1 cellular context compared by ENCODE assay signal in the genomic region with DNA sequence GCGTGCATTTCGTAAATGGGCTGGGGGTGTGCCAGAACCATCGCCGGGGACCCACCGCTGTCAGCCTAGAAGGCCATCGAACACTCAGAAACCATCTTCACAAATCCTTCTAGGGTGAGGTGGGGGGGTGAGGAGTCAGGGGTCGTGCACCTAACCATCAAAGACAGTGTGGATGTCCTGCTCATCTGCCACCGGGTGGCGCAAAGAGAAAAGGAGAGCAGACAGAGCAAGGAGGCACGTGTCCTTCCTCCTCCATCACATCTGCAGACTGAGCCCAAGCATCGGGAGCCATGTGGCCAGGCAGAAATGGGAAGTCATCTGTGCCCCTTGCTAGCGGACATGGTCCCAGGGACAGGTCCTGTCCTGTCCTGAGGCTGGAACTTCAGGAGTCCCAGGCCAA.
TF ChIP-seq lines count a peak whose summit lies in the region.

No MANE protein-coding gene starts in this region.

TF ChIP-seq in HepG2, 621 proteins besides CTCF, POLR2A, EP300 and RAD21 (continued from another document and continues in another):
- TF ChIP-seq ZNF574 (CRISPR knock-in tag; IDR thresholded peaks at IDR 0.05): no peak
- no peak for TF ChIP-seq SSRP1 (CRISPR knock-in tag; IDR thresholded peaks at IDR 0.05)
- no peak for TF ChIP-seq HNRNPH1 (optimal IDR thresholded peaks at IDR 0.05; ENCODE audit: low read depth, low read length)
- TF ChIP-seq TMF1 (CRISPR knock-in tag; IDR thresholded peaks at IDR 0.05; ENCODE audit: low read depth): no peak
- no peak for TF ChIP-seq ZNF772 (CRISPR knock-in tag; IDR thresholded peaks at IDR 0.05)
- TF ChIP-seq RAD51 (IDR thresholded peaks at IDR 0.05; ENCODE audit: borderline replicate concordance): 0 out of 2 replicates have a peak, but pooled peaks have one; percentile 5
- no peak for TF ChIP-seq FOXP1 (IDR thresholded peaks at IDR 0.05)
- no peak for TF ChIP-seq FOXP1 (CRISPR knock-in tag; IDR thresholded peaks at IDR 0.05)
- TF ChIP-seq ZNF773 (CRISPR knock-in tag; IDR thresholded peaks at IDR 0.05; ENCODE audit: borderline replicate concordance): no peak
- TF ChIP-seq ZUFSP (CRISPR knock-in tag; IDR thresholded peaks at IDR 0.05; ENCODE audit: borderline replicate concordance): no peak
- TF ChIP-seq, protein P1, sequence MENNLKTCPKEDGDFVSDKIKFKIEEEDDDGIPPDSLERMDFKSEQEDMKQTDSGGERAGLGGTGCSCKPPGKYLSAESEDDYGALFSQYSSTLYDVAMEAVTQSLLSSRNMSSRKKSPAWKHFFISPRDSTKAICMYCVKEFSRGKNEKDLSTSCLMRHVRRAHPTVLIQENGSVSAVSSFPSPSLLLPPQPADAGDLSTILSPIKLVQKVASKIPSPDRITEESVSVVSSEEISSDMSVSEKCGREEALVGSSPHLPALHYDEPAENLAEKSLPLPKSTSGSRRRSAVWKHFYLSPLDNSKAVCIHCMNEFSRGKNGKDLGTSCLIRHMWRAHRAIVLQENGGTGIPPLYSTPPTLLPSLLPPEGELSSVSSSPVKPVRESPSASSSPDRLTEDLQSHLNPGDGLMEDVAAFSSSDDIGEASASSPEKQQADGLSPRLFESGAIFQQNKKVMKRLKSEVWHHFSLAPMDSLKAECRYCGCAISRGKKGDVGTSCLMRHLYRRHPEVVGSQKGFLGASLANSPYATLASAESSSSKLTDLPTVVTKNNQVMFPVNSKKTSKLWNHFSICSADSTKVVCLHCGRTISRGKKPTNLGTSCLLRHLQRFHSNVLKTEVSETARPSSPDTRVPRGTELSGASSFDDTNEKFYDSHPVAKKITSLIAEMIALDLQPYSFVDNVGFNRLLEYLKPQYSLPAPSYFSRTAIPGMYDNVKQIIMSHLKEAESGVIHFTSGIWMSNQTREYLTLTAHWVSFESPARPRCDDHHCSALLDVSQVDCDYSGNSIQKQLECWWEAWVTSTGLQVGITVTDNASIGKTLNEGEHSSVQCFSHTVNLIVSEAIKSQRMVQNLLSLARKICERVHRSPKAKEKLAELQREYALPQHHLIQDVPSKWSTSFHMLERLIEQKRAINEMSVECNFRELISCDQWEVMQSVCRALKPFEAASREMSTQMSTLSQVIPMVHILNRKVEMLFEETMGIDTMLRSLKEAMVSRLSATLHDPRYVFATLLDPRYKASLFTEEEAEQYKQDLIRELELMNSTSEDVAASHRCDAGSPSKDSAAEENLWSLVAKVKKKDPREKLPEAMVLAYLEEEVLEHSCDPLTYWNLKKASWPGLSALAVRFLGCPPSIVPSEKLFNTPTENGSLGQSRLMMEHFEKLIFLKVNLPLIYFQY (CRISPR knock-in tag; IDR thresholded peaks at IDR 0.05; ENCODE audit: borderline replicate concordance): no peak
- TF ChIP-seq BCL6 (CRISPR knock-in tag; IDR thresholded peaks at IDR 0.05): no peak
- TF ChIP-seq, protein P2, sequence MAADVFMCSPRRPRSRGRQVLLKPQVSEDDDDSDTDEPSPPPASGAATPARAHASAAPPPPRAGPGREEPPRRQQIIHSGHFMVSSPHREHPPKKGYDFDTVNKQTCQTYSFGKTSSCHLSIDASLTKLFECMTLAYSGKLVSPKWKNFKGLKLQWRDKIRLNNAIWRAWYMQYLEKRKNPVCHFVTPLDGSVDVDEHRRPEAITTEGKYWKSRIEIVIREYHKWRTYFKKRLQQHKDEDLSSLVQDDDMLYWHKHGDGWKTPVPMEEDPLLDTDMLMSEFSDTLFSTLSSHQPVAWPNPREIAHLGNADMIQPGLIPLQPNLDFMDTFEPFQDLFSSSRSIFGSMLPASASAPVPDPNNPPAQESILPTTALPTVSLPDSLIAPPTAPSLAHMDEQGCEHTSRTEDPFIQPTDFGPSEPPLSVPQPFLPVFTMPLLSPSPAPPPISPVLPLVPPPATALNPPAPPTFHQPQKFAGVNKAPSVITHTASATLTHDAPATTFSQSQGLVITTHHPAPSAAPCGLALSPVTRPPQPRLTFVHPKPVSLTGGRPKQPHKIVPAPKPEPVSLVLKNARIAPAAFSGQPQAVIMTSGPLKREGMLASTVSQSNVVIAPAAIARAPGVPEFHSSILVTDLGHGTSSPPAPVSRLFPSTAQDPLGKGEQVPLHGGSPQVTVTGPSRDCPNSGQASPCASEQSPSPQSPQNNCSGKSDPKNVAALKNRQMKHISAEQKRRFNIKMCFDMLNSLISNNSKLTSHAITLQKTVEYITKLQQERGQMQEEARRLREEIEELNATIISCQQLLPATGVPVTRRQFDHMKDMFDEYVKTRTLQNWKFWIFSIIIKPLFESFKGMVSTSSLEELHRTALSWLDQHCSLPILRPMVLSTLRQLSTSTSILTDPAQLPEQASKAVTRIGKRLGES (CRISPR knock-in tag; IDR thresholded peaks at IDR 0.05; ENCODE audit: borderline replicate concordance): no peak
- no peak for TF ChIP-seq NFE2L2 (IDR thresholded peaks at IDR 0.05; ENCODE audit: low read length)
- no peak for TF ChIP-seq ZMAT3 (CRISPR knock-in tag; conservative IDR thresholded peaks at IDR 0.05)
- TF ChIP-seq, protein P3, sequence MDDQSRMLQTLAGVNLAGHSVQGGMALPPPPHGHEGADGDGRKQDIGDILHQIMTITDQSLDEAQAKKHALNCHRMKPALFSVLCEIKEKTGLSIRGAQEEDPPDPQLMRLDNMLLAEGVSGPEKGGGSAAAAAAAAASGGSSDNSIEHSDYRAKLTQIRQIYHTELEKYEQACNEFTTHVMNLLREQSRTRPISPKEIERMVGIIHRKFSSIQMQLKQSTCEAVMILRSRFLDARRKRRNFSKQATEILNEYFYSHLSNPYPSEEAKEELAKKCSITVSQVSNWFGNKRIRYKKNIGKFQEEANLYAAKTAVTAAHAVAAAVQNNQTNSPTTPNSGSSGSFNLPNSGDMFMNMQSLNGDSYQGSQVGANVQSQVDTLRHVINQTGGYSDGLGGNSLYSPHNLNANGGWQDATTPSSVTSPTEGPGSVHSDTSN (CRISPR knock-in tag; IDR thresholded peaks at IDR 0.05; ENCODE audit: borderline replicate concordance): no peak
- TF ChIP-seq, protein P4, sequence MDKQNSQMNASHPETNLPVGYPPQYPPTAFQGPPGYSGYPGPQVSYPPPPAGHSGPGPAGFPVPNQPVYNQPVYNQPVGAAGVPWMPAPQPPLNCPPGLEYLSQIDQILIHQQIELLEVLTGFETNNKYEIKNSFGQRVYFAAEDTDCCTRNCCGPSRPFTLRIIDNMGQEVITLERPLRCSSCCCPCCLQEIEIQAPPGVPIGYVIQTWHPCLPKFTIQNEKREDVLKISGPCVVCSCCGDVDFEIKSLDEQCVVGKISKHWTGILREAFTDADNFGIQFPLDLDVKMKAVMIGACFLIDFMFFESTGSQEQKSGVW (CRISPR knock-in tag; IDR thresholded peaks at IDR 0.05; ENCODE audit: borderline replicate concordance): no peak
- no peak for TF ChIP-seq HOMEZ (CRISPR knock-in tag; IDR thresholded peaks at IDR 0.05; ENCODE audit: low read depth)
- peak; percentile 78; the same call in 1 of the 2 replicates for TF ChIP-seq MYC (CRISPR knock-in tag; IDR thresholded peaks at IDR 0.05; ENCODE audit: borderline replicate concordance)
- no peak for TF ChIP-seq ZFP1 (CRISPR knock-in tag; IDR thresholded peaks at IDR 0.05)
- no peak for TF ChIP-seq SMAD9 (CRISPR knock-in tag; IDR thresholded peaks at IDR 0.05)
- TF ChIP-seq TBX3 (IDR thresholded peaks at IDR 0.05; ENCODE audit: borderline replicate concordance): no peak
- TF ChIP-seq ZBTB7A (CRISPR knock-in tag; IDR thresholded peaks at IDR 0.05): no peak
- TF ChIP-seq, protein P5, sequence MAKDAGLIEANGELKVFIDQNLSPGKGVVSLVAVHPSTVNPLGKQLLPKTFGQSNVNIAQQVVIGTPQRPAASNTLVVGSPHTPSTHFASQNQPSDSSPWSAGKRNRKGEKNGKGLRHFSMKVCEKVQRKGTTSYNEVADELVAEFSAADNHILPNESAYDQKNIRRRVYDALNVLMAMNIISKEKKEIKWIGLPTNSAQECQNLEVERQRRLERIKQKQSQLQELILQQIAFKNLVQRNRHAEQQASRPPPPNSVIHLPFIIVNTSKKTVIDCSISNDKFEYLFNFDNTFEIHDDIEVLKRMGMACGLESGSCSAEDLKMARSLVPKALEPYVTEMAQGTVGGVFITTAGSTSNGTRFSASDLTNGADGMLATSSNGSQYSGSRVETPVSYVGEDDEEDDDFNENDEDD (CRISPR knock-in tag; IDR thresholded peaks at IDR 0.05; ENCODE audit: borderline replicate concordance): peak; percentile 52; the same call in 1 of the 2 replicates
- no peak for TF ChIP-seq ZNF629 (CRISPR knock-in tag; conservative IDR thresholded peaks at IDR 0.05)
- TF ChIP-seq ZNF350 (CRISPR knock-in tag; IDR thresholded peaks at IDR 0.05; ENCODE audit: borderline replicate concordance, low read depth): no peak
- TF ChIP-seq MXD4 (CRISPR knock-in tag; IDR thresholded peaks at IDR 0.05): no peak; the same call in 1 of the 2 replicates
- TF ChIP-seq ERF (CRISPR knock-in tag; IDR thresholded peaks at IDR 0.05): no peak
- TF ChIP-seq FOXK1 (CRISPR knock-in tag; IDR thresholded peaks at IDR 0.05; ENCODE audit: borderline replicate concordance, low read depth): no peak
- TF ChIP-seq SOX6 (IDR thresholded peaks at IDR 0.05): no peak
- TF ChIP-seq SOX6 (CRISPR knock-in tag; IDR thresholded peaks at IDR 0.05): no peak; the same call in 1 of the 2 replicates
- peak; percentile 88 for TF ChIP-seq BHLHE40 (IDR thresholded peaks at IDR 0.05; ENCODE audit: low read length)
- TF ChIP-seq PAX8 (CRISPR knock-in tag; IDR thresholded peaks at IDR 0.05; ENCODE audit: borderline replicate concordance): no peak
- TF ChIP-seq ZNF740 (CRISPR knock-in tag; IDR thresholded peaks at IDR 0.05): peak; percentile 84; the same call in 1 of the 2 replicates
- no peak for TF ChIP-seq ZBTB7B (CRISPR knock-in tag; IDR thresholded peaks at IDR 0.05)
- TF ChIP-seq TFE3 (CRISPR knock-in tag; IDR thresholded peaks at IDR 0.05): peak; percentile 48; the same call in 1 of the 2 replicates
